In genomic region chr15:58393196-58393790, GRCh38 we compare ENCODE assay signal across 2 cellular contexts.
TF ChIP-seq lines count a peak whose summit lies in the region.

No MANE protein-coding gene starts in this region.

TF ChIP-seq in liver, 16 proteins besides CTCF, POLR2A, EP300 and RAD21:
- TF ChIP-seq FOXA1 (IDR thresholded peaks at IDR 0.05): no peak

TF ChIP-seq in HepG2, 621 proteins besides CTCF, POLR2A, EP300 and RAD21:
- TF ChIP-seq JDP2 (CRISPR knock-in tag; IDR thresholded peaks at IDR 0.05; ENCODE audit: borderline replicate concordance): no peak
- TF ChIP-seq ZFY (CRISPR knock-in tag; IDR thresholded peaks at IDR 0.05): no peak
- no peak for TF ChIP-seq ZKSCAN1 (IDR thresholded peaks at IDR 0.05; ENCODE audit: low read length)
- TF ChIP-seq ZNF720 (CRISPR knock-in tag; IDR thresholded peaks at IDR 0.05): no peak
- TF ChIP-seq THAP11 (CRISPR knock-in tag; IDR thresholded peaks at IDR 0.05): no peak
- TF ChIP-seq ATAD3A (CRISPR knock-in tag; IDR thresholded peaks at IDR 0.05): no peak
